ENCODE assay signal across 6 cellular contexts in genomic region chr6:12991435-12991834, GRCh38.
"Had no signal": no experiment of that assay in that cellular context is flagged by ENCODE, and none has a peak within 500 bp of the region (broad histone marks: within the 10 kb centered on the region; RNA-seq: fewer than 3 reads in every experiment).

No MANE protein-coding gene starts in this region.

- DNase-seq: IMR-90, KBM-7, KG1 had no signal

- FAIRE-seq: HTR-8/SVneo had no signal

- H3K9ac ChIP-seq: KMS-11 had no signal

- H3K27ac ChIP-seq: HL-60, KMS-11 had no signal

- H3K4me2 ChIP-seq: KMS-11 had no signal
